Comparison of ENCODE assay signal across 11 cellular contexts in the genomic region with DNA sequence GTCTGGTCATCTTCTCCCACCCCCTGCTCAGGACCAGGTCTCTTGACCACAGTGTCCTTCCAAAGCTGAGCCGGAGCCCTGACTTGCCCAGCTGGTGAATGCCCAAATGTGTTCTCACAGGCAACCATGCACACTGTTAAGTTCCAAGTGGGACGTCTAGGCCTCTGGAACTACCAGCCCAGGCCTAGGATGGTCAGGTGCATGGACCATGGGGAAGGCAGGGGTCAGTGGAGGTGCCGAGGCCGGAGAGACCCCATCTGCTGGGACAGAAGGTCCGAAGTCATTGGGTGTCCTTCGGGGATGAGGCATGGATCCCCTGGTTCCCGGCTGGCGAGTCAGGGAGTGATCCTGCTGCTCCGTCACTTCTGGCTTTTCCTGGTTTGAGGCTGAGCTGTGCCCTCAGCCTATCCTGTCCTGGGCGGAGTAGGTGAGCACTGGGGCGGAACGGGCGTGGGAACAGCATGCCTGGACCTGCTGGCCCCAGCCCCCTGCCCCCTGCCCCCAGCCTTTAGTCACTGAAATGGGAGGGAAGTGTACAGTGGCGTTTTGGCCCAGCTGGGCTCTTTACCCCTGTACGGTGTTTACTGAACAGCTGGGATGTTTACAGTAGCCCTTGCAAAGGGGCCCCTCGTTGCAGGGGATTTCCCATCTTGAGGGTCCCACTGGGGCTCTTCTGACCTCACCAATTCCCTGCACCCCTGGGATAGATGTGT. TPM values are rescaled to one million over a fixed set of nuclear protein-coding genes. Genes with fewer than 3 reads are reported as not detected.
DNase-seq lines count a peak whose midpoint lies in the region; ATAC-seq and TF ChIP-seq lines count a peak whose summit lies in the region.
"Had no signal": no experiment of that assay in that cellular context is flagged by ENCODE, and none has a peak within 500 bp of the region (broad histone marks: within the 10 kb centered on the region; RNA-seq: fewer than 3 reads in every experiment).

No MANE protein-coding gene starts in this region.

- whole genome bisulfite sequencing in SK-N-SH (ENCODE audit: low lambda C conversion rate) = 86% methylated on average over 11 of the region's 16 CpGs

- peak overlapping the region; percentile 69 for H3K4me2 ChIP-seq in SK-N-SH

- ATAC-seq in SK-N-SH treated with all-trans-retinoic acid at 6 μM for 48 hours (no peak), upper lobe of right lung (no peak)

- POLR2A ChIA-PET in SK-N-SH (lab: Yijun Ruan, JAX) = no interaction called here

- peaks cover 18% of the 10 kb centered on the region for H3F3A ChIP-seq in SK-N-SH (replicated peaks; ENCODE audit: insufficient read depth)

- TF ChIP-seq RAD21 in SK-N-SH (IDR thresholded peaks at IDR 0.05; ENCODE audit: low read length) = no peak

- no peaks in the 10 kb centered on the region for H3K27me3 ChIP-seq in SK-N-SH (ENCODE audit: insufficient read depth)
- H3K27me3 ChIP-seq in mucosa of rectum (ENCODE audit: control insufficient read depth in 2 of 2, insufficient read depth in 2 of 2, low read length in 2 of 2) = no peaks in the 10 kb centered on the region
- no peaks in the 10 kb centered on the region for H3K27me3 ChIP-seq in upper lobe of right lung

- H3K36me3 ChIP-seq in SK-N-SH (replicated peaks in 1 of 2; ENCODE audit: control insufficient read depth in 1 of 2, insufficient read depth in 2 of 2, low read length in 1 of 2) = no peaks in the 10 kb centered on the region
- no peaks in the 10 kb centered on the region for H3K36me3 ChIP-seq in mucosa of rectum (ENCODE audit: control insufficient read depth in 2 of 2, insufficient read depth in 2 of 2, low read length in 2 of 2)
- no peaks in the 10 kb centered on the region for H3K36me3 ChIP-seq in upper lobe of right lung

- no peaks in the 10 kb centered on the region for H3K9me2 ChIP-seq in SK-N-SH

- H3K27ac ChIP-seq in SK-N-SH (ENCODE audit: low read depth in 2 of 2, low read length in 1 of 2) (peak overlapping the region; percentile 82; a peak in 3 of 4 replicates), mucosa of rectum (ENCODE audit: low read depth in 2 of 2, low read length in 2 of 2) (peak overlapping the region; percentile 40 to 59), upper lobe of right lung (peak overlapping the region; percentile 76)

- no peak for TF ChIP-seq CTCF in SK-N-SH (IDR thresholded peaks at IDR 0.05)
- no peak for TF ChIP-seq CTCF in upper lobe of right lung (IDR thresholded peaks at IDR 0.05)

- H3K9me3 ChIP-seq in SK-N-SH (no peaks in the 10 kb centered on the region), mucosa of rectum (ENCODE audit: control insufficient read depth in 2 of 2, low read length in 2 of 2) (no peaks in the 10 kb centered on the region), upper lobe of right lung (no peaks in the 10 kb centered on the region)

- peaks cover 26 to 52% of the 10 kb centered on the region in 2 experiments; a peak in 3 of 4 replicates for H3K4me1 ChIP-seq in SK-N-SH (ENCODE audit: control insufficient read depth in 1 of 2, insufficient read depth in 2 of 2, low read depth in 1 of 2, low read length in 1 of 2)
- peaks cover 49 to 68% of the 10 kb centered on the region in 2 donors for H3K4me1 ChIP-seq in mucosa of rectum (ENCODE audit: control insufficient read depth in 2 of 2, insufficient read depth in 2 of 2, low read length in 2 of 2)
- H3K4me1 ChIP-seq in upper lobe of right lung = peaks cover 89% of the 10 kb centered on the region

- no peaks in the 10 kb centered on the region for H4K20me1 ChIP-seq in SK-N-SH (ENCODE audit: insufficient read depth)

- TF ChIP-seq EP300 in SK-N-SH (IDR thresholded peaks at IDR 0.05; ENCODE audit: borderline replicate concordance in 1 of 2, low read depth in 1 of 2, low read length in 1 of 2) = no peak

- CTCF ChIA-PET in SK-N-SH (lab: Yijun Ruan, JAX) = interaction anchor here (0.9 to 7.2 kb wide), 3 partner anchors 9 to 26 kb away, joined by 3 to 60 read pairs (median 4); partner anchors contain the start of gene GNAT1

- H2AFZ ChIP-seq in SK-N-SH (ENCODE audit: low read depth) = no peak overlapping the region

- H3K79me2 ChIP-seq in SK-N-SH (ENCODE audit: insufficient read depth) = peaks cover 29% of the 10 kb centered on the region

- intact Hi-C loops in upper lobe of right lung (cut with DNase I) = no loop called here

- no peak overlapping the region for H3K4me3 ChIP-seq in SK-N-SH (ENCODE audit: low read depth in 2 of 2, low read length in 1 of 2)
- no peak overlapping the region for H3K4me3 ChIP-seq in mucosa of rectum (ENCODE audit: low read length in 2 of 2)
- H3K4me3 ChIP-seq in upper lobe of right lung = no peak overlapping the region

- H3K9ac ChIP-seq in SK-N-SH = no peak overlapping the region
- peak overlapping the region in 1 of 2 donors; percentile 33 for H3K9ac ChIP-seq in mucosa of rectum (ENCODE audit: low read depth in 1 of 2, low read length in 2 of 2)

- DNase-seq in SK-N-SH (no peak), dermis blood vessel endothelial cell (peak; percentile 61), upper lobe of right lung (no peak), HuH-7 (ENCODE audit: low spot score) (no peak), SK-N-DZ (ENCODE audit: low spot score) (no peak), COLO829 (ENCODE audit: low spot score) (no peak)
- DNase-seq: SHP77 treated with DMSO at 0.1 percent for 48 hours; stimulated activated CD4-positive, alpha-beta T cell treated with anti-CD3 and anti-CD28 coated beads, Interleukin-15, amount 100 ng/mL, for 24 hours had no signal

TF ChIP-seq in SK-N-SH, 30 proteins besides CTCF, POLR2A, EP300 and RAD21:
- TF ChIP-seq MXI1 (IDR thresholded peaks at IDR 0.05; ENCODE audit: low read depth, low read length) (no peak), SIN3A (IDR thresholded peaks at IDR 0.05; ENCODE audit: borderline replicate concordance, low read depth, low read length) (no peak), RXRA (IDR thresholded peaks at IDR 0.05; ENCODE audit: borderline replicate concordance, low read depth) (no peak), SMC3 (IDR thresholded peaks at IDR 0.05; ENCODE audit: low read depth, low read length) (no peak), MAX (IDR thresholded peaks at IDR 0.05; ENCODE audit: low read depth) (no peak), FOSL2 (IDR thresholded peaks at IDR 0.05; ENCODE audit: borderline replicate concordance, low read depth) (no peak), RCOR1 (IDR thresholded peaks at IDR 0.05; ENCODE audit: low read length) (no peak)

TF ChIP-seq in SK-N-SH treated with all-trans-retinoic acid at 6 μM for 48 hours, 23 proteins besides CTCF, POLR2A, EP300 and RAD21 (continues in another document):
- TF ChIP-seq, protein P1, sequence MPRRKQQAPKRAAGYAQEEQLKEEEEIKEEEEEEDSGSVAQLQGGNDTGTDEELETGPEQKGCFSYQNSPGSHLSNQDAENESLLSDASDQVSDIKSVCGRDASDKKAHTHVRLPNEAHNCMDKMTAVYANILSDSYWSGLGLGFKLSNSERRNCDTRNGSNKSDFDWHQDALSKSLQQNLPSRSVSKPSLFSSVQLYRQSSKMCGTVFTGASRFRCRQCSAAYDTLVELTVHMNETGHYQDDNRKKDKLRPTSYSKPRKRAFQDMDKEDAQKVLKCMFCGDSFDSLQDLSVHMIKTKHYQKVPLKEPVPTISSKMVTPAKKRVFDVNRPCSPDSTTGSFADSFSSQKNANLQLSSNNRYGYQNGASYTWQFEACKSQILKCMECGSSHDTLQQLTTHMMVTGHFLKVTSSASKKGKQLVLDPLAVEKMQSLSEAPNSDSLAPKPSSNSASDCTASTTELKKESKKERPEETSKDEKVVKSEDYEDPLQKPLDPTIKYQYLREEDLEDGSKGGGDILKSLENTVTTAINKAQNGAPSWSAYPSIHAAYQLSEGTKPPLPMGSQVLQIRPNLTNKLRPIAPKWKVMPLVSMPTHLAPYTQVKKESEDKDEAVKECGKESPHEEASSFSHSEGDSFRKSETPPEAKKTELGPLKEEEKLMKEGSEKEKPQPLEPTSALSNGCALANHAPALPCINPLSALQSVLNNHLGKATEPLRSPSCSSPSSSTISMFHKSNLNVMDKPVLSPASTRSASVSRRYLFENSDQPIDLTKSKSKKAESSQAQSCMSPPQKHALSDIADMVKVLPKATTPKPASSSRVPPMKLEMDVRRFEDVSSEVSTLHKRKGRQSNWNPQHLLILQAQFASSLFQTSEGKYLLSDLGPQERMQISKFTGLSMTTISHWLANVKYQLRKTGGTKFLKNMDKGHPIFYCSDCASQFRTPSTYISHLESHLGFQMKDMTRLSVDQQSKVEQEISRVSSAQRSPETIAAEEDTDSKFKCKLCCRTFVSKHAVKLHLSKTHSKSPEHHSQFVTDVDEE (CRISPR knock-in tag; IDR thresholded peaks at IDR 0.05) = no peak

RNA-seq across cellular contexts. Expression of gene SEMA3F, which starts 12.1 kb away (rescaled TPM):
- polyA plus RNA-seq in SK-N-SH (2012; rRNA removed) = 23.9 and 30.4 TPM in 2 replicates
- 15.5 and 23.2 TPM in 2 replicates for polyA plus RNA-seq in SK-N-SH (2012; cell fraction: cytosol; rRNA removed)
- polyA plus RNA-seq in SK-N-SH (2012; cell fraction: nucleus; rRNA removed) = 32.9 and 38.3 TPM in 2 replicates
- total RNA-seq in dermis blood vessel endothelial cell (44.6 and 79.4 TPM in 2 replicates), upper lobe of right lung (65.6 TPM)
- polyA plus RNA-seq in SK-N-DZ (2014; cell fraction: cytosol; rRNA removed) = 9.8 and 12.1 TPM in 2 replicates
- polyA plus RNA-seq in SK-N-DZ (2014; cell fraction: nucleus; rRNA removed) = 17.6 and 21.8 TPM in 2 replicates

RNA-seq across cellular contexts. Expression of gene GNAT1, which starts 24.2 kb away (rescaled TPM):
- not detected in 2 replicates for polyA plus RNA-seq in SK-N-SH (2012; rRNA removed)
- polyA plus RNA-seq in SK-N-SH (2012; cell fraction: cytosol; rRNA removed) = not detected in 2 replicates
- polyA plus RNA-seq in SK-N-SH (2012; cell fraction: nucleus; rRNA removed) = 0.12 TPM in 1 of 2 replicates, not detected in the other
- total RNA-seq in dermis blood vessel endothelial cell (not detected in 2 replicates), upper lobe of right lung (not detected)
- 0.20 TPM in 1 of 2 replicates, not detected in the other for polyA plus RNA-seq in SK-N-DZ (2014; cell fraction: cytosol; rRNA removed)
- polyA plus RNA-seq in SK-N-DZ (2014; cell fraction: nucleus; rRNA removed) = not detected in 2 replicates
- total RNA-seq: subcutaneous adipose tissue had no signal

RNA-seq across cellular contexts. Expression of gene SLC38A3, which starts 37.8 kb away (rescaled TPM):
- polyA plus RNA-seq in SK-N-SH (2012; rRNA removed) = 0.84 and 0.89 TPM in 2 replicates
- polyA plus RNA-seq in SK-N-SH (2012; cell fraction: cytosol; rRNA removed) = 0.15 and 0.29 TPM in 2 replicates
- polyA plus RNA-seq in SK-N-SH (2012; cell fraction: nucleus; rRNA removed) = 1.6 and 2.0 TPM in 2 replicates
- not detected in 2 replicates for total RNA-seq in dermis blood vessel endothelial cell
- total RNA-seq in upper lobe of right lung = not detected
- polyA plus RNA-seq in SK-N-DZ (2014; cell fraction: cytosol; rRNA removed) = 0.03 and 0.39 TPM in 2 replicates
- polyA plus RNA-seq in SK-N-DZ (2014; cell fraction: nucleus; rRNA removed) = 0.22 and 1.5 TPM in 2 replicates
- total RNA-seq: subcutaneous adipose tissue had no signal
